In genomic region chr11:47269829-47270305, GRCh38 we compare ENCODE assay signal across 8 cellular contexts. TPM values are rescaled to one million over a fixed set of nuclear protein-coding genes. Genes with fewer than 3 reads are reported as not detected.
DNase-seq lines count a peak whose midpoint lies in the region; ATAC-seq and FAIRE-seq lines count a peak whose summit lies in the region.

TSS of gene MADD (plus strand) at chr11:47270133.

- peak; percentile 63 for ATAC-seq in GM21825 (IDR thresholded peaks at IDR 0.05; ENCODE audit: unreplicated experiment)

- FAIRE-seq in frontal cortex (lab: Jason Lieb, UNC) = no peak

- peak; percentile 89 for DNase-seq in EL
- peak; percentile 72 for DNase-seq in Kasumi-1 (lab: John Stamatoyannopoulos, UW)
- DNase-seq in SHP77 (lab: John Stamatoyannopoulos, UW) = peak; percentile 83 to 88
- DNase-seq in activated gamma-delta T cell treated with anti-CD3 and anti-CD28 coated beads, Interleukin-2, amount 50 U/mL, for 16 hours (ENCODE audit: low read depth) = peak; percentile 85
- DNase-seq in frontal cortex (ENCODE audit: low spot score in 2 of 2) = peak; percentile 94 to 95
- peak in 52 of 56 donors; percentile 44 to 93 (median 86) for DNase-seq in nucleus accumbens (lab: John Stamatoyannopoulos, UW)
- DNase-seq in superior temporal gyrus (ENCODE audit: extremely low spot score) = peak; percentile 83

RNA-seq across cellular contexts. Expression of gene MADD, which starts in this region (rescaled TPM):
- total RNA-seq in frontal cortex = 53.8 TPM

Comparison
In these comparisons a context has a peak if more than half of its experiments do, and no peak if none do; other contexts are left out.
1. Peak in every context shown above with its lines: DNase-seq and ATAC-seq.